10 cellular contexts compared by ENCODE assay signal in genomic region chr1:226995064-226995965, GRCh38. TPM values are rescaled to one million over a fixed set of nuclear protein-coding genes. Genes with fewer than 3 reads are reported as not detected.
DNase-seq lines count a peak whose midpoint lies in the region; ATAC-seq and TF ChIP-seq lines count a peak whose summit lies in the region.
"Had no signal": no experiment of that assay in that cellular context is flagged by ENCODE, and none has a peak within 500 bp of the region (broad histone marks: within the 10 kb centered on the region; RNA-seq: fewer than 3 reads in every experiment).

No MANE protein-coding gene starts in this region.

- H3K9me3 ChIP-seq in MG63: no peaks in the 10 kb centered on the region

- H3K4me1 Mint-ChIP-seq in natural killer cell treated with Interleukin-12 subunit alpha and Interleukin-12 subunit beta and Interleukin-15 and Interleukin-18, amount 100 ng/mL, for 72 hours (ENCODE audit: low read depth in 2 of 2): peaks cover 3 to 15% of the 10 kb centered on the region in 2 donors
- H3K4me1 Mint-ChIP-seq in natural killer cell: peaks cover 2 to 4% of the 10 kb centered on the region in 2 donors
- H3K4me1 Mint-ChIP-seq in Calu3 (ENCODE audit: low read depth, unreplicated experiment): no peaks in the 10 kb centered on the region

- H3K4me3 ChIP-seq in MG63: no peak overlapping the region

- H3K27ac Mint-ChIP-seq in natural killer cell treated with Interleukin-12 subunit alpha and Interleukin-12 subunit beta and Interleukin-15 and Interleukin-18, amount 100 ng/mL, for 72 hours: peak overlapping the region in 1 of 2 donors; percentile 13
- H3K27ac Mint-ChIP-seq in natural killer cell (no peak overlapping the region), Calu3 (ENCODE audit: unreplicated experiment) (no peak overlapping the region)

- H3K36me3 ChIP-seq in MG63: no peaks in the 10 kb centered on the region; the same call in none of the 2 replicates

- H3K27me3 ChIP-seq in MG63: no peaks in the 10 kb centered on the region

- no TSS peak for BruUV-seq in Calu3 (replicated peaks; lab: Mats Ljungman, UMichigan)

- CTCF ChIA-PET in Calu3 (lab: Charles Lee): no interaction called here

- intact Hi-C loops in natural killer cell (cut with micrococcal nuclease): no loop called here
- intact Hi-C loops in Calu3 (cut with micrococcal nuclease; ENCODE audit: unreplicated experiment): no loop called here

- no peaks in the 10 kb centered on the region for H3K36me3 Mint-ChIP-seq in natural killer cell treated with Interleukin-12 subunit alpha and Interleukin-12 subunit beta and Interleukin-15 and Interleukin-18, amount 100 ng/mL, for 72 hours
- no peaks in the 10 kb centered on the region for H3K36me3 Mint-ChIP-seq in natural killer cell
- no peaks in the 10 kb centered on the region for H3K36me3 Mint-ChIP-seq in Calu3 (ENCODE audit: insufficient read depth, unreplicated experiment)

- H3K9me3 Mint-ChIP-seq in natural killer cell treated with Interleukin-12 subunit alpha and Interleukin-12 subunit beta and Interleukin-15 and Interleukin-18, amount 100 ng/mL, for 72 hours: no peaks in the 10 kb centered on the region
- H3K9me3 Mint-ChIP-seq in natural killer cell: no peaks in the 10 kb centered on the region
- H3K9me3 Mint-ChIP-seq in Calu3 (ENCODE audit: low read depth, unreplicated experiment): peaks cover 3% of the 10 kb centered on the region

- peak; percentile 17 to 54 for ATAC-seq in natural killer cell treated with Interleukin-12 subunit alpha and Interleukin-12 subunit beta and Interleukin-15 and Interleukin-18, amount 100 ng/mL, for 72 hours
- ATAC-seq in natural killer cell (no peak), HG02610 (IDR thresholded peaks at IDR 0.05; ENCODE audit: unreplicated experiment) (peak; percentile 98), HG03520 (IDR thresholded peaks at IDR 0.05; ENCODE audit: unreplicated experiment) (peak; percentile 94)

- H3K4me3 Mint-ChIP-seq in natural killer cell treated with Interleukin-12 subunit alpha and Interleukin-12 subunit beta and Interleukin-15 and Interleukin-18, amount 100 ng/mL, for 72 hours: no peak overlapping the region
- H3K4me3 Mint-ChIP-seq in natural killer cell: no peak overlapping the region
- H3K4me3 Mint-ChIP-seq in Calu3 (ENCODE audit: low read depth, unreplicated experiment): no peak overlapping the region

- TF ChIP-seq CTCF in natural killer cell (IDR thresholded peaks at IDR 0.05) (no peak), Calu3 (IDR thresholded peaks at IDR 0.05; ENCODE audit: unreplicated experiment) (no peak)

- H3K27me3 Mint-ChIP-seq in natural killer cell treated with Interleukin-12 subunit alpha and Interleukin-12 subunit beta and Interleukin-15 and Interleukin-18, amount 100 ng/mL, for 72 hours: peaks cover 2 to 7% of the 10 kb centered on the region in 2 donors
- H3K27me3 Mint-ChIP-seq in natural killer cell (ENCODE audit: low read depth in 2 of 2) (peaks cover 0 to 13% of the 10 kb centered on the region in 2 donors), Calu3 (ENCODE audit: unreplicated experiment) (no peaks in the 10 kb centered on the region)

- no peak for DNase-seq in natural killer cell treated with Interleukin-12 subunit alpha and Interleukin-12 subunit beta and Interleukin-15 and Interleukin-18, amount 100 ng/mL, for 72 hours (ENCODE audit: low spot score)
- DNase-seq in natural killer cell: no peak
- no peak for DNase-seq in Calu3
- no peak for DNase-seq in SHP77 treated with DMSO at 0.1 percent for 48 hours (lab: John Stamatoyannopoulos, UW)
- no peak for DNase-seq in NCI-H226
- DNase-seq in MG63: no peak
- DNase-seq: NCI-H1105 treated with DMSO at 0.1 percent for 48 hours, SIG-M5 had no signal

RNA-seq across cellular contexts. Expression of gene COQ8A, which starts 55.2 kb away (rescaled TPM):
- 10 to 100 TPM; 12.3 to 28.4 TPM for total RNA-seq in natural killer cell treated with Interleukin-12 subunit alpha and Interleukin-12 subunit beta and Interleukin-15 and Interleukin-18, amount 100 ng/mL, for 72 hours
- total RNA-seq in natural killer cell (10 to 100 TPM; 42.9 to 59.7 (median 56.2) TPM), Calu3 (2022) (21.9 and 24.6 TPM in 2 replicates)
- total RNA-seq in MG63 (2014; rRNA removed; shearing (Covaris generic); ENCODE audit: low replicate concordance): 7.4 and 14.8 TPM in 2 replicates

Comparison
In these comparisons a context has a peak if more than half of its experiments do, and no peak if none do; other contexts are left out.
1. ATAC-seq: peak in natural killer cell treated with Interleukin-12 subunit alpha and Interleukin-12 subunit beta and Interleukin-15 and Interleukin-18, amount 100 ng/mL, for 72 hours (2 of 2), HG02610 (single experiment) and HG03520 (single experiment); none in natural killer cell (0 of 3).